ENCODE assay signal across 8 cellular contexts in genomic region chr19:13861714-13862531, GRCh38.
DNase-seq lines count a peak whose midpoint lies in the region; ATAC-seq and TF ChIP-seq lines count a peak whose summit lies in the region.

No MANE protein-coding gene starts in this region.

- H3K36me3 ChIP-seq in neutrophil, result no peaks in the 10 kb centered on the region

- DNase-seq in DMS79 (lab: John Stamatoyannopoulos, UW) (peak; percentile 36), KG1 (lab: John Stamatoyannopoulos, UW) (peak; percentile 60), SHP77 (lab: John Stamatoyannopoulos, UW) (peak; percentile 46 to 53), foreskin melanocyte (peak; percentile 83), substantia nigra (lab: John Stamatoyannopoulos, UW) (peak; percentile 54 to 93 (median 86))
- DNase-seq in activated naive CD4-positive, alpha-beta T cell (lab: John Stamatoyannopoulos, UW), result peak; percentile 72 to 85 (median 78)

- ATAC-seq in GM21723 (IDR thresholded peaks at IDR 0.05; ENCODE audit: unreplicated experiment), result peak; percentile 74

- H3K4me3 ChIP-seq in neutrophil (ENCODE audit: low read depth in 1 of 2, low read length in 1 of 2), result peak overlapping the region; percentile 76 to 85

- peak; percentile 97 for TF ChIP-seq CTCF in neutrophil (IDR thresholded peaks at IDR 0.05)

- peaks cover 43% of the 10 kb centered on the region for H3K27me3 ChIP-seq in neutrophil

- H3K27ac ChIP-seq in neutrophil (peak overlapping the region; percentile 88), substantia nigra (ENCODE audit: low read depth, low read length, poor library complexity, severe bottlenecking) (peak overlapping the region; percentile 73)

- H3K4me1 ChIP-seq in neutrophil (ENCODE audit: control insufficient read depth in 1 of 2, insufficient read depth in 1 of 2, low read depth in 1 of 2, low read length in 1 of 2), result peaks cover 20 to 26% of the 10 kb centered on the region in 2 experiments

- no peaks in the 10 kb centered on the region for H3K9me3 ChIP-seq in neutrophil

Comparison
In these comparisons a context has a peak if more than half of its experiments do, and no peak if none do; other contexts are left out.
1. Peak in every context shown above with its lines: DNase-seq, ATAC-seq, H3K4me3 ChIP-seq and H3K27ac ChIP-seq.
2. DNase-seq: peak in every context shown above with its lines; median percentile 86 in substantia nigra; 83 in foreskin melanocyte; 78 in activated naive CD4-positive, alpha-beta T cell; 60 in KG1; 50 in SHP77; 36 in DMS79.